In the genomic region with DNA sequence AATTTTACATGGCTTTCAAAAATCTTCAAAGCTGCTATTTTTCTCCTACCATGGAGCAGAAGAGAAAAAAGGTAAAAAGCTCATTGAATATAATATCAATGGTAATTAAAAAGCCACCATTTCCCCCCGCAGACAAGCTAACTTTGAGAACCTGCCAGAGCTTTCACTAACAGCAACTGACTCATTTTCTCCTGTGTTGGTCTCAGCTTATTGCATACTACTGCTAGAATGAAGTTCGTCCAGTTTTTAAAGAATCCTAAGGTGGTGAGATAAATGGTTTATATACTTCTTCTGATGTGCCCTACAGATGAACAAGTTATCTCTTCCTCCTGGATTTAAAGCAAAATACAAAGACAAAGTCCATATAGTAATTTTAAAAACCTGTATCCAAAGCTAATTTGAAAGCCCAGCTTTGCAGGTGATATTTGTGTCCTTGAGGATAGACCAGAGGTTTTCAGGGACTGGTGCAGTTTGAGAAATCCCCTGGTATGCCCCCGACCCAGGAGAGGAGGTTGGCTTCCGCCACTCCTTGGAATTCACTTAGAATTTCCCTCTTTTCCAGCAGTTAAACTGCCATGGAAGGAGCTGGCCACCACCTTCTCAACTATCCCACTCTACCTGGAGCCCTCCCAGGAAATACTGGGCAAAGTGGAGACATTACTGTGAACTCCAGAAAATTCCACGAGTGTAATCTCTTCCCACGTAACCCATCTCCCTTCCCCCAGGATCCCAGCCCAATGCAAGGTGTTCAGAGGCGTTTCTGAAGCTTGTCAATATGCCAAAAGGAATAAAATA, we compare ENCODE assay signal across 2 cellular contexts.
TF ChIP-seq lines count a peak whose summit lies in the region.

No MANE protein-coding gene starts in this region.

TF ChIP-seq in A549, 52 proteins besides CTCF, POLR2A, EP300 and RAD21 (continued from another document):
- TF ChIP-seq, protein P1, sequence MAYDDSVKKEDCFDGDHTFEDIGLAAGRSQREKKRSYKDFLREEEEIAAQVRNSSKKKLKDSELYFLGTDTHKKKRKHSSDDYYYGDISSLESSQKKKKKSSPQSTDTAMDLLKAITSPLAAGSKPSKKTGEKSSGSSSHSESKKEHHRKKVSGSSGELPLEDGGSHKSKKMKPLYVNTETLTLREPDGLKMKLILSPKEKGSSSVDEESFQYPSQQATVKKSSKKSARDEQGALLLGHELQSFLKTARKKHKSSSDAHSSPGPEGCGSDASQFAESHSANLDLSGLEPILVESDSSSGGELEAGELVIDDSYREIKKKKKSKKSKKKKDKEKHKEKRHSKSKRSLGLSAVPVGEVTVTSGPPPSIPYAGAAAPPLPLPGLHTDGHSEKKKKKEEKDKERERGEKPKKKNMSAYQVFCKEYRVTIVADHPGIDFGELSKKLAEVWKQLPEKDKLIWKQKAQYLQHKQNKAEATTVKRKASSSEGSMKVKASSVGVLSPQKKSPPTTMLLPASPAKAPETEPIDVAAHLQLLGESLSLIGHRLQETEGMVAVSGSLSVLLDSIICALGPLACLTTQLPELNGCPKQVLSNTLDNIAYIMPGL (CRISPR knock-in tag; IDR thresholded peaks at IDR 0.05; ENCODE audit: borderline replicate concordance), result no peak
- no peak for TF ChIP-seq ZSCAN20 (CRISPR knock-in tag; IDR thresholded peaks at IDR 0.05)
- TF ChIP-seq, protein P2, sequence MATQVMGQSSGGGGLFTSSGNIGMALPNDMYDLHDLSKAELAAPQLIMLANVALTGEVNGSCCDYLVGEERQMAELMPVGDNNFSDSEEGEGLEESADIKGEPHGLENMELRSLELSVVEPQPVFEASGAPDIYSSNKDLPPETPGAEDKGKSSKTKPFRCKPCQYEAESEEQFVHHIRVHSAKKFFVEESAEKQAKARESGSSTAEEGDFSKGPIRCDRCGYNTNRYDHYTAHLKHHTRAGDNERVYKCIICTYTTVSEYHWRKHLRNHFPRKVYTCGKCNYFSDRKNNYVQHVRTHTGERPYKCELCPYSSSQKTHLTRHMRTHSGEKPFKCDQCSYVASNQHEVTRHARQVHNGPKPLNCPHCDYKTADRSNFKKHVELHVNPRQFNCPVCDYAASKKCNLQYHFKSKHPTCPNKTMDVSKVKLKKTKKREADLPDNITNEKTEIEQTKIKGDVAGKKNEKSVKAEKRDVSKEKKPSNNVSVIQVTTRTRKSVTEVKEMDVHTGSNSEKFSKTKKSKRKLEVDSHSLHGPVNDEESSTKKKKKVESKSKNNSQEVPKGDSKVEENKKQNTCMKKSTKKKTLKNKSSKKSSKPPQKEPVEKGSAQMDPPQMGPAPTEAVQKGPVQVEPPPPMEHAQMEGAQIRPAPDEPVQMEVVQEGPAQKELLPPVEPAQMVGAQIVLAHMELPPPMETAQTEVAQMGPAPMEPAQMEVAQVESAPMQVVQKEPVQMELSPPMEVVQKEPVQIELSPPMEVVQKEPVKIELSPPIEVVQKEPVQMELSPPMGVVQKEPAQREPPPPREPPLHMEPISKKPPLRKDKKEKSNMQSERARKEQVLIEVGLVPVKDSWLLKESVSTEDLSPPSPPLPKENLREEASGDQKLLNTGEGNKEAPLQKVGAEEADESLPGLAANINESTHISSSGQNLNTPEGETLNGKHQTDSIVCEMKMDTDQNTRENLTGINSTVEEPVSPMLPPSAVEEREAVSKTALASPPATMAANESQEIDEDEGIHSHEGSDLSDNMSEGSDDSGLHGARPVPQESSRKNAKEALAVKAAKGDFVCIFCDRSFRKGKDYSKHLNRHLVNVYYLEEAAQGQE (IDR thresholded peaks at IDR 0.05), result no peak
- no peak for TF ChIP-seq JUNB (IDR thresholded peaks at IDR 0.05)
- TF ChIP-seq, protein P3, sequence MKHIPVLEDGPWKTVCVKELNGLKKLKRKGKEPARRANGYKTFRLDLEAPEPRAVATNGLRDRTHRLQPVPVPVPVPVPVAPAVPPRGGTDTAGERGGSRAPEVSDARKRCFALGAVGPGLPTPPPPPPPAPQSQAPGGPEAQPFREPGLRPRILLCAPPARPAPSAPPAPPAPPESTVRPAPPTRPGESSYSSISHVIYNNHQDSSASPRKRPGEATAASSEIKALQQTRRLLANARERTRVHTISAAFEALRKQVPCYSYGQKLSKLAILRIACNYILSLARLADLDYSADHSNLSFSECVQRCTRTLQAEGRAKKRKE (CRISPR knock-in tag; IDR thresholded peaks at IDR 0.05; ENCODE audit: low read depth), result no peak
- TF ChIP-seq CBX2 (IDR thresholded peaks at IDR 0.05; ENCODE audit: borderline replicate concordance, low read depth), result no peak
- no peak for TF ChIP-seq TFCP2L1 (CRISPR knock-in tag; IDR thresholded peaks at IDR 0.05)
- TF ChIP-seq, protein P4, sequence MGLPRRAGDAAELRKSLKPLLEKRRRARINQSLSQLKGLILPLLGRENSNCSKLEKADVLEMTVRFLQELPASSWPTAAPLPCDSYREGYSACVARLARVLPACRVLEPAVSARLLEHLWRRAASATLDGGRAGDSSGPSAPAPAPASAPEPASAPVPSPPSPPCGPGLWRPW (IDR thresholded peaks at IDR 0.05), result no peak
- TF ChIP-seq NR3C1 (IDR thresholded peaks at IDR 0.05), result no peak
TF ChIP-seq in A549: peak in this region for 0.

TF ChIP-seq in GM23338, 12 proteins besides CTCF, POLR2A, EP300 and RAD21:
- TF ChIP-seq, protein P2 (IDR thresholded peaks at IDR 0.05; ENCODE audit: unreplicated experiment), result no peak
- TF ChIP-seq ZNF114 (CRISPR knock-in tag; IDR thresholded peaks at IDR 0.05), result no peak
- TF ChIP-seq CREB1 (CRISPR knock-in tag; IDR thresholded peaks at IDR 0.05; ENCODE audit: low read depth), result no peak
- no peak for TF ChIP-seq JUNB (IDR thresholded peaks at IDR 0.05; ENCODE audit: unreplicated experiment)
- TF ChIP-seq, protein P5, sequence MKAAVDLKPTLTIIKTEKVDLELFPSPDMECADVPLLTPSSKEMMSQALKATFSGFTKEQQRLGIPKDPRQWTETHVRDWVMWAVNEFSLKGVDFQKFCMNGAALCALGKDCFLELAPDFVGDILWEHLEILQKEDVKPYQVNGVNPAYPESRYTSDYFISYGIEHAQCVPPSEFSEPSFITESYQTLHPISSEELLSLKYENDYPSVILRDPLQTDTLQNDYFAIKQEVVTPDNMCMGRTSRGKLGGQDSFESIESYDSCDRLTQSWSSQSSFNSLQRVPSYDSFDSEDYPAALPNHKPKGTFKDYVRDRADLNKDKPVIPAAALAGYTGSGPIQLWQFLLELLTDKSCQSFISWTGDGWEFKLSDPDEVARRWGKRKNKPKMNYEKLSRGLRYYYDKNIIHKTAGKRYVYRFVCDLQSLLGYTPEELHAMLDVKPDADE (IDR thresholded peaks at IDR 0.05), result no peak
- no peak for TF ChIP-seq NANOG (IDR thresholded peaks at IDR 0.05; ENCODE audit: borderline replicate concordance)
- no peak for TF ChIP-seq STAT1 (IDR thresholded peaks at IDR 0.05; ENCODE audit: unreplicated experiment)
- no peak for TF ChIP-seq EZH2 (IDR thresholded peaks at IDR 0.05; ENCODE audit: low read depth, unreplicated experiment)
- no peak for TF ChIP-seq ZNF331 (CRISPR knock-in tag; IDR thresholded peaks at IDR 0.05; ENCODE audit: low read depth)
- no peak for TF ChIP-seq ZNF462 (CRISPR knock-in tag; IDR thresholded peaks at IDR 0.05)
- TF ChIP-seq POLR2AphosphoS5 (IDR thresholded peaks at IDR 0.05; ENCODE audit: low read depth), result no peak
- no peak for TF ChIP-seq EZH2phosphoT487 (IDR thresholded peaks at IDR 0.05; ENCODE audit: unreplicated experiment)
TF ChIP-seq in GM23338: peak in this region for 0.
